9 cellular contexts compared by ENCODE assay signal in the genomic region with DNA sequence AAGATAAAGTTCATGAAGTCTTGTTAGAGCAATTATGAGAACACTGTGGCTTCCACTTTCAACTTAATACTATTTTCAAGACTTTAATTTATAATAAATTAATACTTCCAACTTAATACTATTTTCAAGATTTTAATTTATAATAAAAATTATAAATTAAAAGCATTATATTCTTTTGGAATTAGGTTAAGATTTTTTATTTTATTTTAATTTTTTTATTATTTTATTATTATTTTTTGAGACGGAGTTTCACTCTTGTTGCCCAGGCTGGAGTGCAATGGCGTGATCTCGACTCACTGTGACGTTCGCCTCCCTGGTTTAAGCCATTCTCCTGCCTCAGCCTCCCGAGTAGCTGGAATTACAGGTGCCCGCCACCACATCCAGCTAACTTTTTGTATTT.
"Had no signal": no experiment of that assay in that cellular context is flagged by ENCODE, and none has a peak within 500 bp of the region (broad histone marks: within the 10 kb centered on the region; RNA-seq: fewer than 3 reads in every experiment).

No MANE protein-coding gene starts in this region.

- H2AFZ ChIP-seq: GM23248 had no signal

- H3K4me3 ChIP-seq: GM23248, HAP-1 had no signal

- H3K36me3 ChIP-seq: HAP-1 had no signal

- ATAC-seq: HCT116, HepG2 had no signal

- H3K9me3 ChIP-seq: HAP-1 had no signal

- DNase-seq: GM23248, GOT3, H7, HFFc6 had no signal

- H3K4me1 ChIP-seq: HAP-1 had no signal

- H3K4me3 Mint-ChIP-seq: HFFc6, IgD-negative memory B cell had no signal

- H3K9ac ChIP-seq: GM23248 had no signal

- H3K27ac ChIP-seq: GM23248, HL-60 had no signal

- H3K36me3 Mint-ChIP-seq: IgD-negative memory B cell had no signal

- H3K4me1 Mint-ChIP-seq: IgD-negative memory B cell had no signal

- H3K27me3 Mint-ChIP-seq: IgD-negative memory B cell had no signal

- FAIRE-seq: HepG2 had no signal
